In the genomic region with DNA sequence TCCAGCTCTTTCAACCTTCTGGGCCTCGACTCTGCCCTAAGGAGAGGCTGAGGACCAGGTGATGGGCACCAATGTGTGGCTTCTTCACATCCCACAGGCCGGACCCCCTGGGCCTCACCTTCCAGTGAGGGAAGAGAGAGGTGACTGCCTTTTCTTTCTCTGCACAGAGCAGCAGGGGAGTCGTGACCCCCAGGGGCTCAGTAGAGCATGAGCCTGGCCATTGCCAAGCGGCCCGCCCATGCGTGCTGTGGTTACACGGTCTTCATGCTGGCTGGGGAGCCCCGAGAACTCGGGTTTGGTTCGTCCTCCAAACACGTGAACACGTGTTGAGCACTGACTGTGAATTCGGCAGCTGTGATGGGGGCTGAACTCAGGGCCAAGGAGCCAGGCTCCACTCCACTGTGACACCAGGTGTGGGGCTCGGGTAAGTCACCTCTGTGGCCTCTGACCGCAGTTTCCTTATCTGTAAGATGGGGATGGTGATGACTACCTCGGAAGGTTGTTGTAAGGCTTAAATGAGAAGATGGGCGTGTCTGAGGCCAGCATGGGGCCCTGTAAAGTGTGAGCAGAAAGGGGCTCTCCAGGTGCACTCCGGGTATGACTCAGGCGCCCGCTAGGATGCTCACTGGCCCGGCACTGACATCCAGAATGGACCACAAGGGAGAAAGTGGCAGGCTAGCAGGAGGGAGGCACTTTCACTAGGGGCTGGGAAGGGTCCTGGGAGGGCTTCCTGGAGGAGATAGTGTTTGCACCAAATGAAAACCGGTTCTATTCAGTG, we compare ENCODE assay signal across 8 cellular contexts. TPM values are rescaled to one million over a fixed set of nuclear protein-coding genes. Genes with fewer than 3 reads are reported as not detected.
DNase-seq lines count a peak whose midpoint lies in the region; ATAC-seq and TF ChIP-seq lines count a peak whose summit lies in the region.

No MANE protein-coding gene starts in this region.

- ATAC-seq in GM18907 (IDR thresholded peaks at IDR 0.05; ENCODE audit: unreplicated experiment) (peak; percentile 90), HG03039 (IDR thresholded peaks at IDR 0.05; ENCODE audit: unreplicated experiment) (peak; percentile 80)

- no peaks in the 10 kb centered on the region for H3K36me3 ChIP-seq in hepatocyte (replicated peaks; ENCODE audit: insufficient read depth, low read depth)

- no peak overlapping the region for H3K4me3 Mint-ChIP-seq in activated CD4-positive, alpha-beta T cell treated with anti-CD3 and anti-CD28 coated beads, Interleukin-2, amount 10 ng/mL, durations not matched to agents 7 days and 5 days

- no peaks in the 10 kb centered on the region for H3K36me3 Mint-ChIP-seq in activated CD4-positive, alpha-beta T cell treated with anti-CD3 and anti-CD28 coated beads, Interleukin-2, amount 10 ng/mL, durations not matched to agents 7 days and 5 days (ENCODE audit: low read depth)

- WGBS in hepatocyte (ENCODE audit: low lambda C conversion rate, missing lambda C conversion rate), result 86% methylated on average over 22 of the region's 22 CpGs

- peaks cover 13% of the 10 kb centered on the region for H3K4me1 Mint-ChIP-seq in activated CD4-positive, alpha-beta T cell treated with anti-CD3 and anti-CD28 coated beads, Interleukin-2, amount 10 ng/mL, durations not matched to agents 7 days and 5 days

- no peak overlapping the region for H2AFZ ChIP-seq in hepatocyte

- H3K9me3 ChIP-seq in hepatocyte (ENCODE audit: low read depth), result no peaks in the 10 kb centered on the region

- H3K27me3 Mint-ChIP-seq in activated CD4-positive, alpha-beta T cell treated with anti-CD3 and anti-CD28 coated beads, Interleukin-2, amount 10 ng/mL, durations not matched to agents 7 days and 5 days, result peaks cover 9% of the 10 kb centered on the region

- CTCF ChIA-PET in activated CD4-positive, alpha-beta T cell treated with anti-CD3 and anti-CD28 coated beads, Interleukin-2, amount 10 ng/mL, durations not matched to agents 7 days and 5 days (lab: Charles Lee), result interaction anchor here (1.3 kb wide), 2 partner anchors 14 to 15 kb away, joined by 3 to 4 read pairs; no protein-coding TSS in a partner anchor

- POLR2A ChIA-PET in activated CD4-positive, alpha-beta T cell treated with anti-CD3 and anti-CD28 coated beads, Interleukin-2, amount 10 ng/mL, durations not matched to agents 7 days and 5 days (lab: Charles Lee), result no interaction called here

- H3K9me3 Mint-ChIP-seq in activated CD4-positive, alpha-beta T cell treated with anti-CD3 and anti-CD28 coated beads, Interleukin-2, amount 10 ng/mL, durations not matched to agents 7 days and 5 days, result no peaks in the 10 kb centered on the region

- no peak for TF ChIP-seq CTCF in hepatocyte (IDR thresholded peaks at IDR 0.05; ENCODE audit: poor library complexity)

- H3K27ac ChIP-seq in hepatocyte, result no peak overlapping the region

- H3K4me2 ChIP-seq in hepatocyte, result no peak overlapping the region

- no peaks in the 10 kb centered on the region for H3K79me2 ChIP-seq in hepatocyte

- no peaks in the 10 kb centered on the region for H3K27me3 ChIP-seq in hepatocyte

- no peaks in the 10 kb centered on the region for H3K9me2 ChIP-seq in hepatocyte (replicated peaks; ENCODE audit: insufficient read depth)

- no peak overlapping the region for H3K4me3 ChIP-seq in hepatocyte

- peak; percentile 39 for DNase-seq in activated CD4-positive, alpha-beta T cell treated with anti-CD3 and anti-CD28 coated beads, Interleukin-2, amount 10 ng/mL, durations not matched to agents 7 days and 5 days
- DNase-seq in stimulated activated CD4-positive, alpha-beta T cell treated with anti-CD3 and anti-CD28 coated beads, Interleukin-12 subunit alpha, Interleukin-12 subunit beta, amount 100 ng/mL, for 24 hours (ENCODE audit: low read depth in 2 of 2), result peak; percentile 21 to 32
- no peak for DNase-seq in NCI-H2029 treated with DMSO at 0.1 percent for 48 hours (lab: John Stamatoyannopoulos, UW)
- no peak for DNase-seq in SHP77 (lab: John Stamatoyannopoulos, UW)
- no peak for DNase-seq in AG08395 (ENCODE audit: low spot score)
- DNase-seq in hepatocyte (ENCODE audit: low spot score), result no peak

- H3K4me1 ChIP-seq in hepatocyte (ENCODE audit: insufficient read depth), result peaks cover 6% of the 10 kb centered on the region

- no peaks in the 10 kb centered on the region for H4K20me1 ChIP-seq in hepatocyte (ENCODE audit: insufficient read depth, poor library complexity, severe bottlenecking)

- no peak overlapping the region for H3K27ac Mint-ChIP-seq in activated CD4-positive, alpha-beta T cell treated with anti-CD3 and anti-CD28 coated beads, Interleukin-2, amount 10 ng/mL, durations not matched to agents 7 days and 5 days

RNA-seq across cellular contexts. Expression of gene GRHPR, which starts 13.4 kb away (rescaled TPM):
- total RNA-seq in activated CD4-positive, alpha-beta T cell treated with anti-CD3 and anti-CD28 coated beads, Interleukin-2, amount 10 ng/mL, durations not matched to agents 7 days and 5 days, result 10 to 100 TPM; 49.8 to 53.7 TPM
- total RNA-seq in hepatocyte, result 164 and 168 TPM in 2 replicates
- 119 and 137 TPM in 2 replicates for polyA plus RNA-seq in hepatocyte

RNA-seq across cellular contexts. Expression of gene ZBTB5, which starts 56.1 kb away (rescaled TPM):
- total RNA-seq in activated CD4-positive, alpha-beta T cell treated with anti-CD3 and anti-CD28 coated beads, Interleukin-2, amount 10 ng/mL, durations not matched to agents 7 days and 5 days, result 10 to 100 TPM; 10.0 to 10.2 TPM
- total RNA-seq in hepatocyte, result 16.1 and 21.8 TPM in 2 replicates
- polyA plus RNA-seq in hepatocyte, result 3.8 and 4.3 TPM in 2 replicates

Comparison
In these comparisons a context has a peak if more than half of its experiments do, and no peak if none do; other contexts are left out.
1. DNase-seq: peak in activated CD4-positive, alpha-beta T cell treated with anti-CD3 and anti-CD28 coated beads, Interleukin-2, amount 10 ng/mL, durations not matched to agents 7 days and 5 days (single experiment) and stimulated activated CD4-positive, alpha-beta T cell treated with anti-CD3 and anti-CD28 coated beads, Interleukin-12 subunit alpha, Interleukin-12 subunit beta, amount 100 ng/mL, for 24 hours (2 of 2); none in NCI-H2029 treated with DMSO at 0.1 percent for 48 hours (single experiment), SHP77 (0 of 2), AG08395 (single experiment) and hepatocyte (single experiment).